Comparison of ENCODE assay signal across 25 cellular contexts in genomic region chr3:78895528-78895927, GRCh38.
DNase-seq lines count a peak whose midpoint lies in the region; ATAC-seq, FAIRE-seq and TF ChIP-seq lines count a peak whose summit lies in the region.
"Had no signal": no experiment of that assay in that cellular context is flagged by ENCODE, and none has a peak within 500 bp of the region (broad histone marks: within the 10 kb centered on the region; RNA-seq: fewer than 3 reads in every experiment).

No MANE protein-coding gene starts in this region.

- DNase-seq in AG08395 (ENCODE audit: low spot score) (peak; percentile 19), H54 (ENCODE audit: insufficient read length, low spot score) (no peak), astrocyte of the hippocampus (ENCODE audit: low read depth, low spot score) (peak; percentile 33), fibroblast of pulmonary artery (ENCODE audit: low read depth) (peak; percentile 59), NCI-H2107 (lab: John Stamatoyannopoulos, UW) (no peak)
- DNase-seq in stimulated activated CD4-positive, alpha-beta T cell treated with anti-CD3 and anti-CD28 coated beads, Interleukin-15, amount 100 ng/mL, for 24 hours = no peak
- DNase-seq: activated CD4-positive, alpha-beta T cell treated with anti-CD3 and anti-CD28 coated beads for 48 hours; activated effector memory CD4-positive, alpha-beta T cell treated with anti-CD3 and anti-CD28 coated beads, Interleukin-2, amount 50 U/mL, for 16 hours; activated naive CD8-positive, alpha-beta T cell treated with anti-CD3 and anti-CD28 coated beads for 36 hours; activated T-cell treated with anti-CD3 and anti-CD28 coated beads, Interleukin-2, amount 50 U/mL, for 1 hour; effector CD8-positive, alpha-beta T cell; gastrocnemius medialis; hippocampal formation; Karpas-422; NCI-H1694; NCI-H2171; NCI-H510A treated with DMSO at 0.1 percent for 48 hours; PC-9; Right ventricle myocardium superior; stimulated activated naive CD4-positive, alpha-beta T cell treated with Interleukin-2 at 50 U/mL for 16 hours had no signal

- FAIRE-seq in H54 (lab: Jason Lieb, UNC) = peak; percentile 30
- FAIRE-seq: colon, GM18507, urothelium cell line had no signal

- no peak overlapping the region for H3K4me3 ChIP-seq in fibroblast of pulmonary artery (replicated peaks; ENCODE audit: low read depth, low read length)
- H3K4me3 ChIP-seq: gastrocnemius medialis, PC-9 had no signal

- ATAC-seq in HG02852 (IDR thresholded peaks at IDR 0.05; ENCODE audit: unreplicated experiment) = no peak
- no peak for ATAC-seq in HG02973 (IDR thresholded peaks at IDR 0.05; ENCODE audit: unreplicated experiment)
- ATAC-seq: gastrocnemius medialis had no signal

- no peak for TF ChIP-seq POLR2A in H54 (IDR thresholded peaks at IDR 0.05; ENCODE audit: low read depth, low read length)

- no peak for TF ChIP-seq CTCF in fibroblast of pulmonary artery (IDR thresholded peaks at IDR 0.05; ENCODE audit: low read length, missing control alignments)

Comparison
In these comparisons a context has a peak if more than half of its experiments do, and no peak if none do; other contexts are left out.
1. DNase-seq: peak in AG08395 (single experiment), astrocyte of the hippocampus (single experiment) and fibroblast of pulmonary artery (single experiment); none in H54 (single experiment), stimulated activated CD4-positive, alpha-beta T cell treated with anti-CD3 and anti-CD28 coated beads, Interleukin-15, amount 100 ng/mL, for 24 hours (single experiment) and NCI-H2107 (single experiment).